ENCODE assay signal across 14 cellular contexts in genomic region chr17:61310611-61311010, GRCh38.
DNase-seq lines count a peak whose midpoint lies in the region; TF ChIP-seq lines count a peak whose summit lies in the region.
"Had no signal": no experiment of that assay in that cellular context is flagged by ENCODE, and none has a peak within 500 bp of the region (broad histone marks: within the 10 kb centered on the region; RNA-seq: fewer than 3 reads in every experiment).

No MANE protein-coding gene starts in this region.

- no peaks in the 10 kb centered on the region for H3K4me1 Mint-ChIP-seq in activated CD4-positive, alpha-beta T cell treated with anti-CD3 and anti-CD28 coated beads, Interleukin-2, amount 10 ng/mL, durations not matched to agents 7 days and 5 days
- H3K4me1 Mint-ChIP-seq: CD4-positive, CD25-positive, alpha-beta regulatory T cell had no signal

- no peak overlapping the region for H3K4me2 ChIP-seq in osteoblast (ENCODE audit: insufficient read depth, low read length)

- DNase-seq in EL (peak; percentile 55), T1000 (lab: John Stamatoyannopoulos, UW) (peak; percentile 47), hepatic stellate cell (ENCODE audit: low spot score) (peak; percentile 43), osteoblast (ENCODE audit: insufficient read length, low spot score, missing footprints) (no peak), T-helper 2 cell (no peak), GM03348 (ENCODE audit: low spot score) (no peak), dedifferentiated amniotic fluid mesenchymal stem cell (ENCODE audit: extremely low spot score) (no peak)
- no peak for DNase-seq in activated CD4-positive, alpha-beta T cell treated with anti-CD3 and anti-CD28 coated beads, Interleukin-2, amount 10 ng/mL, durations not matched to agents 7 days and 5 days
- DNase-seq: AML-193; CD4-positive, CD25-positive, alpha-beta regulatory T cell; GDM1; NCI-H187 treated with DMSO at 0.1 percent for 48 hours; NCI-H2171; NCI-H774 had no signal

- peak overlapping the region; percentile 91 for H3K27ac ChIP-seq in osteoblast (ENCODE audit: low read depth, low read length)

- no peak overlapping the region for H3K27ac Mint-ChIP-seq in activated CD4-positive, alpha-beta T cell treated with anti-CD3 and anti-CD28 coated beads, Interleukin-2, amount 10 ng/mL, durations not matched to agents 7 days and 5 days

- no peak overlapping the region for H3K4me3 ChIP-seq in osteoblast (ENCODE audit: insufficient read depth, low read length)

- H4K20me1 ChIP-seq in osteoblast (ENCODE audit: insufficient read depth, low read length): no peaks in the 10 kb centered on the region

- POLR2A ChIA-PET in activated CD4-positive, alpha-beta T cell treated with anti-CD3 and anti-CD28 coated beads, Interleukin-2, amount 10 ng/mL, durations not matched to agents 7 days and 5 days (lab: Charles Lee): no interaction called here

- no peaks in the 10 kb centered on the region for H3K79me2 ChIP-seq in osteoblast (ENCODE audit: insufficient read depth, low read length)

- H3K4me1 ChIP-seq in osteoblast (ENCODE audit: insufficient read depth, low read length): peaks cover 56% of the 10 kb centered on the region

- no peak overlapping the region for H2AFZ ChIP-seq in osteoblast (ENCODE audit: low read length)

- no peaks in the 10 kb centered on the region for H3K9me3 Mint-ChIP-seq in activated CD4-positive, alpha-beta T cell treated with anti-CD3 and anti-CD28 coated beads, Interleukin-2, amount 10 ng/mL, durations not matched to agents 7 days and 5 days
- H3K9me3 Mint-ChIP-seq: CD4-positive, CD25-positive, alpha-beta regulatory T cell had no signal

- H3K4me3 Mint-ChIP-seq in activated CD4-positive, alpha-beta T cell treated with anti-CD3 and anti-CD28 coated beads, Interleukin-2, amount 10 ng/mL, durations not matched to agents 7 days and 5 days: no peak overlapping the region
- H3K4me3 Mint-ChIP-seq: CD4-positive, CD25-positive, alpha-beta regulatory T cell had no signal

- CTCF ChIA-PET in activated CD4-positive, alpha-beta T cell treated with anti-CD3 and anti-CD28 coated beads, Interleukin-2, amount 10 ng/mL, durations not matched to agents 7 days and 5 days (lab: Charles Lee): no interaction called here

- H3K36me3 Mint-ChIP-seq in activated CD4-positive, alpha-beta T cell treated with anti-CD3 and anti-CD28 coated beads, Interleukin-2, amount 10 ng/mL, durations not matched to agents 7 days and 5 days (ENCODE audit: low read depth): no peaks in the 10 kb centered on the region

- no peaks in the 10 kb centered on the region for H3K27me3 Mint-ChIP-seq in activated CD4-positive, alpha-beta T cell treated with anti-CD3 and anti-CD28 coated beads, Interleukin-2, amount 10 ng/mL, durations not matched to agents 7 days and 5 days
- H3K27me3 Mint-ChIP-seq: CD4-positive, CD25-positive, alpha-beta regulatory T cell had no signal

- no peaks in the 10 kb centered on the region for H3K36me3 ChIP-seq in osteoblast (ENCODE audit: insufficient read depth, low read length)

- no peak for TF ChIP-seq CTCF in osteoblast (IDR thresholded peaks at IDR 0.05; ENCODE audit: extremely low read depth, low read depth, low read length)

- H3K27me3 ChIP-seq in osteoblast (ENCODE audit: insufficient read depth, low read length): no peaks in the 10 kb centered on the region

- no peaks in the 10 kb centered on the region for H3K9me3 ChIP-seq in osteoblast (ENCODE audit: low read depth, low read length)

Comparison
In these comparisons a context has a peak if more than half of its experiments do, and no peak if none do; other contexts are left out.
1. DNase-seq: peak in EL (single experiment), T1000 (single experiment) and hepatic stellate cell (single experiment); none in osteoblast (single experiment), T-helper 2 cell (0 of 5), activated CD4-positive, alpha-beta T cell treated with anti-CD3 and anti-CD28 coated beads, Interleukin-2, amount 10 ng/mL, durations not matched to agents 7 days and 5 days (single experiment), GM03348 (single experiment) and dedifferentiated amniotic fluid mesenchymal stem cell (single experiment).